ENCODE assay signal across 19 cellular contexts in genomic region chr18:47990981-47991380, GRCh38.
DNase-seq lines count a peak whose midpoint lies in the region; ATAC-seq, FAIRE-seq and TF ChIP-seq lines count a peak whose summit lies in the region.
"Had no signal": no experiment of that assay in that cellular context is flagged by ENCODE, and none has a peak within 500 bp of the region (broad histone marks: within the 10 kb centered on the region; RNA-seq: fewer than 3 reads in every experiment).

No MANE protein-coding gene starts in this region.

- peaks cover 11 to 20% of the 10 kb centered on the region in 2 donors for H3K4me1 Mint-ChIP-seq in stimulated activated naive B cell treated with anti-CD40 and anti-IgM and Interleukin-4, amounts not matched to agents 10 μg/mL and 1 μg/mL and 100 μg/mL, for 72 hours
- H3K4me1 Mint-ChIP-seq: CD4-positive, alpha-beta memory T cell had no signal

- no peak overlapping the region for H3K9ac ChIP-seq in GM12878 (ENCODE audit: control insufficient read depth, insufficient read depth, low read length)
- H3K9ac ChIP-seq: SK-N-SH had no signal

- H3K36me3 ChIP-seq in GM12878 (ENCODE audit: control insufficient read depth in 2 of 2, insufficient read depth in 2 of 2, low read length in 1 of 2): no peaks in the 10 kb centered on the region
- H3K36me3 ChIP-seq: BE2C had no signal

- H3K27me3 Mint-ChIP-seq in stimulated activated naive B cell treated with anti-CD40 and anti-IgM and Interleukin-4, amounts not matched to agents 10 μg/mL and 1 μg/mL and 100 μg/mL, for 72 hours: peaks cover 31 to 53% of the 10 kb centered on the region in 2 donors

- H3K36me3 Mint-ChIP-seq in stimulated activated naive B cell treated with anti-CD40 and anti-IgM and Interleukin-4, amounts not matched to agents 10 μg/mL and 1 μg/mL and 100 μg/mL, for 72 hours: no peaks in the 10 kb centered on the region
- H3K36me3 Mint-ChIP-seq: CD4-positive, alpha-beta memory T cell had no signal

- BruUV-seq in GM12878 (replicated peaks; lab: Mats Ljungman, UMichigan): no TSS peak

- no peak for TF ChIP-seq RAD21 in GM12878 (IDR thresholded peaks at IDR 0.05; ENCODE audit: insufficient read depth, low read depth, low read length)

- no peaks in the 10 kb centered on the region for H3K9me3 ChIP-seq in GM12878 (replicated peaks; ENCODE audit: control insufficient read depth, insufficient read depth, low read length)
- H3K9me3 ChIP-seq: BE2C, SK-N-SH had no signal

- no peak for TF ChIP-seq CTCF in GM12878 (IDR thresholded peaks at IDR 0.05 in 2 of 3, conservative IDR thresholded peaks at IDR 0.05 in 1 of 3; ENCODE audit: control insufficient read depth in 2 of 3, extremely low read depth in 1 of 3, insufficient read depth in 1 of 3, low read depth in 3 of 3, low read length in 3 of 3)

- RAD21 ChIA-PET in GM12878 (lab: Charles Lee; ENCODE audit: unreplicated experiment): no interaction called here

- H3K27ac ChIP-seq in GM12878 (ENCODE audit: control insufficient read depth, insufficient read depth): no peak overlapping the region

- H4K20me1 ChIP-seq in GM12878 (ENCODE audit: control insufficient read depth, insufficient read depth): no peaks in the 10 kb centered on the region

- no peak overlapping the region for H2AFZ ChIP-seq in GM12878 (ENCODE audit: control insufficient read depth, low read depth, low read length)

- SMC1A ChIA-PET in GM12878 (lab: Charles Lee; ENCODE audit: uncharacterized antibody, unreplicated experiment): no interaction called here

- TF ChIP-seq EP300 in GM12878 (IDR thresholded peaks at IDR 0.05; ENCODE audit: borderline replicate concordance in 1 of 2, control insufficient read depth in 1 of 2, low read depth in 2 of 2, low read length in 2 of 2): no peak

- in situ Hi-C loops in GM12878 (cut with MboI): no loop called here

- WGBS in GM12878 (ENCODE audit: insufficient coverage, insufficient replicate concordance, low lambda C conversion rate, missing lambda C conversion rate): 3% methylated on average over 5 of the region's 5 CpGs

- H3K4me3 Mint-ChIP-seq in stimulated activated naive B cell treated with anti-CD40 and anti-IgM and Interleukin-4, amounts not matched to agents 10 μg/mL and 1 μg/mL and 100 μg/mL, for 72 hours: no peak overlapping the region
- H3K4me3 Mint-ChIP-seq: CD4-positive, alpha-beta memory T cell; H9 had no signal

- TF ChIP-seq POLR2A in GM12878 (IDR thresholded peaks at IDR 0.05; ENCODE audit: low read depth, low read length): no peak

- no peak for FAIRE-seq in GM12878 (lab: Jason Lieb, UNC)

- CTCF ChIA-PET in GM12878 (lab: Yijun Ruan, JAX): interaction anchor here (0.9 kb wide), 1 partner anchor 216 kb away, joined by 3 read pairs; no protein-coding TSS in a partner anchor

- no peak for ATAC-seq in GM12878
- ATAC-seq in stimulated activated naive B cell treated with anti-CD40 and anti-IgM and Interleukin-4, amounts not matched to agents 10 μg/mL and 1 μg/mL and 100 μg/mL, for 72 hours (replicated peaks): peak; percentile 33 to 39
- ATAC-seq in GM21515 (IDR thresholded peaks at IDR 0.05; ENCODE audit: unreplicated experiment): no peak
- no peak for ATAC-seq in GM21717 (IDR thresholded peaks at IDR 0.05; ENCODE audit: unreplicated experiment)

- H3K4me1 ChIP-seq in GM12878 (ENCODE audit: control insufficient read depth, insufficient read depth, low read length): no peaks in the 10 kb centered on the region

- no peak overlapping the region for H3K4me2 ChIP-seq in GM12878 (ENCODE audit: control insufficient read depth, insufficient read depth)
- H3K4me2 ChIP-seq: SK-N-SH had no signal

- H3K9me3 Mint-ChIP-seq in stimulated activated naive B cell treated with anti-CD40 and anti-IgM and Interleukin-4, amounts not matched to agents 10 μg/mL and 1 μg/mL and 100 μg/mL, for 72 hours: peaks cover 0 to 1% of the 10 kb centered on the region in 2 donors

- H3K79me2 ChIP-seq in GM12878 (ENCODE audit: control insufficient read depth, insufficient read depth, low read length): no peaks in the 10 kb centered on the region

- no peak overlapping the region for H3K27ac Mint-ChIP-seq in stimulated activated naive B cell treated with anti-CD40 and anti-IgM and Interleukin-4, amounts not matched to agents 10 μg/mL and 1 μg/mL and 100 μg/mL, for 72 hours

- DNase-seq in NCI-H2107 treated with DMSO at 0.1 percent for 48 hours (lab: John Stamatoyannopoulos, UW; ENCODE audit: unreplicated experiment): peak; percentile 30
- no peak for DNase-seq in NCI-H2107 (lab: John Stamatoyannopoulos, UW)
- DNase-seq in NCI-H524 (lab: John Stamatoyannopoulos, UW): peak; percentile 97
- no peak for DNase-seq in GM12878 (ENCODE audit: low read depth, low spot score)
- no peak for DNase-seq in stimulated activated naive B cell treated with anti-CD40 and anti-IgM and Interleukin-4, amounts not matched to agents 10 μg/mL and 1 μg/mL and 100 μg/mL, for 72 hours
- DNase-seq in GF-D8 (lab: John Stamatoyannopoulos, UW): no peak
- DNase-seq: BE2C; Calu3; CD4-positive, alpha-beta memory T cell; H9; KG1; NCI-H1092; NCI-H1694; NCI-H446; NCI-H774; SHP77; SK-N-SH had no signal

- H3K4me3 ChIP-seq in GM12878: no peak overlapping the region

- intact Hi-C loops in GM12878 (cut with micrococcal nuclease; ENCODE audit: unreplicated experiment): no loop called here

- peaks cover 0 to 4% of the 10 kb centered on the region in 2 experiments; a peak in 2 of 4 replicates for H3K27me3 ChIP-seq in GM12878 (replicated peaks in 1 of 2; ENCODE audit: control insufficient read depth in 2 of 2, insufficient read depth in 2 of 2, low read length in 1 of 2)
- H3K27me3 ChIP-seq: BE2C had no signal

- POLR2A ChIA-PET in GM12878 (lab: Charles Lee): no interaction called here

TF ChIP-seq in GM12878, 131 proteins besides CTCF, POLR2A, EP300 and RAD21:
- TF ChIP-seq CBFB (IDR thresholded peaks at IDR 0.05; ENCODE audit: low read depth) (no peak), SRF (IDR thresholded peaks at IDR 0.05; ENCODE audit: low read depth in 2 of 2, low read length in 2 of 2) (no peak), MXI1 (IDR thresholded peaks at IDR 0.05; ENCODE audit: low read depth, low read length) (no peak), TCF3 (IDR thresholded peaks at IDR 0.05; ENCODE audit: borderline replicate concordance, insufficient read depth, low read depth, low read length) (no peak), NFIC (IDR thresholded peaks at IDR 0.05; ENCODE audit: low read depth, low read length) (no peak), TARDBP (IDR thresholded peaks at IDR 0.05; ENCODE audit: borderline replicate concordance) (no peak), MAX (IDR thresholded peaks at IDR 0.05; ENCODE audit: low read depth, low read length) (no peak), SMARCA5 (IDR thresholded peaks at IDR 0.05) (no peak), MEF2B (IDR thresholded peaks at IDR 0.05; ENCODE audit: partially characterized antibody, poor library complexity, severe bottlenecking) (peak; percentile 61)

Comparison
In these comparisons a context has a peak if more than half of its experiments do, and no peak if none do; other contexts are left out.
1. DNase-seq: peak in NCI-H2107 treated with DMSO at 0.1 percent for 48 hours (single experiment) and NCI-H524 (2 of 2); none in NCI-H2107 (single experiment), GM12878 (single experiment), stimulated activated naive B cell treated with anti-CD40 and anti-IgM and Interleukin-4, amounts not matched to agents 10 μg/mL and 1 μg/mL and 100 μg/mL, for 72 hours (single experiment) and GF-D8 (single experiment).
2. ATAC-seq: peak in stimulated activated naive B cell treated with anti-CD40 and anti-IgM and Interleukin-4, amounts not matched to agents 10 μg/mL and 1 μg/mL and 100 μg/mL, for 72 hours (2 of 2); none in GM12878 (single experiment), GM21515 (single experiment) and GM21717 (single experiment).